ENCODE assay signal across 20 cellular contexts in genomic region chr6:24324617-24325016, GRCh38. TPM values are rescaled to one million over a fixed set of nuclear protein-coding genes. Genes with fewer than 3 reads are reported as not detected.
"Had no signal": no experiment of that assay in that cellular context is flagged by ENCODE, and none has a peak within 500 bp of the region (broad histone marks: within the 10 kb centered on the region; RNA-seq: fewer than 3 reads in every experiment).

No MANE protein-coding gene starts in this region.

- H3K36me3 ChIP-seq: esophagus squamous epithelium, sigmoid colon, transverse colon had no signal

- H3K9ac ChIP-seq: parathyroid adenoma had no signal

- H3K4me3 ChIP-seq: esophagus squamous epithelium, psoas muscle, sigmoid colon, skin epidermis, testis, transverse colon had no signal

- H3K4me3 Mint-ChIP-seq: effector memory CD8-positive, alpha-beta T cell; natural killer cell treated with Interleukin-12 subunit alpha and Interleukin-12 subunit beta and Interleukin-15 and Interleukin-18, amount 100 ng/mL, for 72 hours; stimulated activated naive B cell treated with anti-CD40 and anti-IgM and Interleukin-4, amounts not matched to agents 10 μg/mL and 1 μg/mL and 100 μg/mL, for 72 hours; stimulated activated naive CD8-positive, alpha-beta T cell treated with anti-CD3 and anti-CD28 coated beads, Interleukin-15, amount 100 ng/mL, for 72 hours had no signal

- H3K9me3 Mint-ChIP-seq: effector memory CD8-positive, alpha-beta T cell; natural killer cell treated with Interleukin-12 subunit alpha and Interleukin-12 subunit beta and Interleukin-15 and Interleukin-18, amount 100 ng/mL, for 72 hours; stimulated activated naive B cell treated with anti-CD40 and anti-IgM and Interleukin-4, amounts not matched to agents 10 μg/mL and 1 μg/mL and 100 μg/mL, for 72 hours; stimulated activated naive CD8-positive, alpha-beta T cell treated with anti-CD3 and anti-CD28 coated beads, Interleukin-15, amount 100 ng/mL, for 72 hours had no signal

- H3K4me1 Mint-ChIP-seq: stimulated activated naive B cell treated with anti-CD40 and anti-IgM and Interleukin-4, amounts not matched to agents 10 μg/mL and 1 μg/mL and 100 μg/mL, for 72 hours; stimulated activated naive CD8-positive, alpha-beta T cell treated with anti-CD3 and anti-CD28 coated beads, Interleukin-15, amount 100 ng/mL, for 72 hours had no signal

- H3K4me1 ChIP-seq: esophagus squamous epithelium, psoas muscle, sigmoid colon, testis, transverse colon had no signal

- H3K27me3 ChIP-seq: foreskin keratinocyte, sigmoid colon, testis, transverse colon had no signal

- H3K79me2 ChIP-seq: parathyroid adenoma had no signal

- H2AFZ ChIP-seq: parathyroid adenoma had no signal

- DNase-seq: effector memory CD8-positive, alpha-beta T cell; esophagus squamous epithelium; foreskin keratinocyte; head of caudate nucleus; hippocampal formation; mammary epithelial cell; midbrain; occipital lobe; psoas muscle; sigmoid colon; stimulated activated CD4-positive, alpha-beta T cell treated with anti-CD3 and anti-CD28 coated beads, Interleukin-2, amount 100 ng/mL, for 24 hours; stimulated activated CD4-positive, alpha-beta T cell treated with anti-CD3 and anti-CD28 coated beads, Interleukin-4, amount 100 ng/mL, for 4 hours; stimulated activated naive B cell treated with anti-CD40 and anti-IgM and Interleukin-4, amounts not matched to agents 10 μg/mL and 1 μg/mL and 100 μg/mL, for 72 hours; stimulated activated naive CD8-positive, alpha-beta T cell treated with anti-CD3 and anti-CD28 coated beads, Interleukin-15, amount 100 ng/mL, for 72 hours; testis; transverse colon had no signal

- H3K9me3 ChIP-seq: esophagus squamous epithelium, psoas muscle, sigmoid colon, testis, transverse colon had no signal

- H3K36me3 Mint-ChIP-seq: natural killer cell treated with Interleukin-12 subunit alpha and Interleukin-12 subunit beta and Interleukin-15 and Interleukin-18, amount 100 ng/mL, for 72 hours; stimulated activated naive B cell treated with anti-CD40 and anti-IgM and Interleukin-4, amounts not matched to agents 10 μg/mL and 1 μg/mL and 100 μg/mL, for 72 hours had no signal

- H3K27ac Mint-ChIP-seq: effector memory CD8-positive, alpha-beta T cell; natural killer cell treated with Interleukin-12 subunit alpha and Interleukin-12 subunit beta and Interleukin-15 and Interleukin-18, amount 100 ng/mL, for 72 hours; stimulated activated naive B cell treated with anti-CD40 and anti-IgM and Interleukin-4, amounts not matched to agents 10 μg/mL and 1 μg/mL and 100 μg/mL, for 72 hours; stimulated activated naive CD8-positive, alpha-beta T cell treated with anti-CD3 and anti-CD28 coated beads, Interleukin-15, amount 100 ng/mL, for 72 hours had no signal

- H3K27ac ChIP-seq: epithelial cell of prostate, esophagus squamous epithelium, foreskin keratinocyte, psoas muscle, sigmoid colon, skin epidermis, testis, transverse colon had no signal

RNA-seq across cellular contexts. Expression of gene DCDC2, which starts 33.2 kb away (rescaled TPM):
- total RNA-seq: natural killer cell treated with Interleukin-12 subunit alpha and Interleukin-12 subunit beta and Interleukin-15 and Interleukin-18, amount 100 ng/mL, for 72 hours had no signal
